8 cellular contexts compared by ENCODE assay signal in genomic region chr3:67109651-67110204, GRCh38.
DNase-seq lines count a peak whose midpoint lies in the region; ATAC-seq and TF ChIP-seq lines count a peak whose summit lies in the region.

No MANE protein-coding gene starts in this region.

- peak in 2 of 4 donors; percentile 13 to 43 for ATAC-seq in psoas muscle
- no peak for ATAC-seq in HG02970 (IDR thresholded peaks at IDR 0.05; ENCODE audit: low FRiP score, unreplicated experiment)

- H3K27me3 Mint-ChIP-seq in activated T-helper 1 cell treated with anti-CD3 and anti-CD28 coated beads, Interleukin-12 subunit alpha, Interleukin-12 subunit beta, Interleukin-2, Interleukin-4 antibody, amounts not matched to agents 30 ng/mL and 10 ng/mL and 1 ng/mL, durations not matched to agents 14 hours and 24 hours and 36 hours (ENCODE audit: insufficient read depth), result no peaks in the 10 kb centered on the region

- peak; percentile 5 for TF ChIP-seq CTCF in GM13976 (IDR thresholded peaks at IDR 0.05; ENCODE audit: borderline replicate concordance, control extremely low read depth, extremely low read depth, insufficient read depth, missing control alignments)
- peak; percentile 62 for TF ChIP-seq CTCF in OCI-LY1 (IDR thresholded peaks at IDR 0.05; ENCODE audit: low read length)
- TF ChIP-seq CTCF in esophagus squamous epithelium (IDR thresholded peaks at IDR 0.05), result peak in 4 of 6 experiments; percentile 35 to 62 (median 47)
- TF ChIP-seq CTCF in psoas muscle (IDR thresholded peaks at IDR 0.05), result peak; percentile 42
- TF ChIP-seq CTCF in suprapubic skin (IDR thresholded peaks at IDR 0.05), result peak in 1 of 2 donors; percentile 30

- no peak overlapping the region for H3K9ac ChIP-seq in OCI-LY1 (ENCODE audit: low read length)

- no peaks in the 10 kb centered on the region for H3K36me3 ChIP-seq in OCI-LY1 (ENCODE audit: insufficient read depth, low read length)
- no peaks in the 10 kb centered on the region for H3K36me3 ChIP-seq in esophagus squamous epithelium
- H3K36me3 ChIP-seq in psoas muscle (ENCODE audit: insufficient read depth in 1 of 2, low read depth in 1 of 2), result no peaks in the 10 kb centered on the region
- H3K36me3 ChIP-seq in suprapubic skin, result no peaks in the 10 kb centered on the region

- no peaks in the 10 kb centered on the region for H3K36me3 Mint-ChIP-seq in activated T-helper 1 cell treated with anti-CD3 and anti-CD28 coated beads, Interleukin-12 subunit alpha, Interleukin-12 subunit beta, Interleukin-2, Interleukin-4 antibody, amounts not matched to agents 30 ng/mL and 10 ng/mL and 1 ng/mL, durations not matched to agents 14 hours and 24 hours and 36 hours (ENCODE audit: low read depth)

- peak; percentile 49 for DNase-seq in ACHN
- no peak for DNase-seq in GM13976 (ENCODE audit: low spot score)
- DNase-seq in esophagus squamous epithelium (lab: John Stamatoyannopoulos, UW), result no peak
- no peak for DNase-seq in psoas muscle
- DNase-seq in suprapubic skin (ENCODE audit: low spot score in 2 of 2), result no peak
- no peak for DNase-seq in activated T-helper 1 cell treated with anti-CD3 and anti-CD28 coated beads, Interleukin-12 subunit alpha, Interleukin-12 subunit beta, Interleukin-2, Interleukin-4 antibody, amounts not matched to agents 30 ng/mL and 10 ng/mL and 1 ng/mL, durations not matched to agents 14 hours and 24 hours and 36 hours (ENCODE audit: low spot score)

- H3K27ac Mint-ChIP-seq in activated T-helper 1 cell treated with anti-CD3 and anti-CD28 coated beads, Interleukin-12 subunit alpha, Interleukin-12 subunit beta, Interleukin-2, Interleukin-4 antibody, amounts not matched to agents 30 ng/mL and 10 ng/mL and 1 ng/mL, durations not matched to agents 14 hours and 24 hours and 36 hours, result no peak overlapping the region

- H3K4me1 ChIP-seq in OCI-LY1 (ENCODE audit: insufficient read depth, low read length, severe bottlenecking), result no peaks in the 10 kb centered on the region
- H3K4me1 ChIP-seq in esophagus squamous epithelium, result no peaks in the 10 kb centered on the region
- H3K4me1 ChIP-seq in psoas muscle, result no peaks in the 10 kb centered on the region
- H3K4me1 ChIP-seq in suprapubic skin, result no peaks in the 10 kb centered on the region

- H3K79me2 ChIP-seq in OCI-LY1 (ENCODE audit: insufficient read depth, low read length), result no peaks in the 10 kb centered on the region

- H3K9me3 ChIP-seq in OCI-LY1 (ENCODE audit: low read length), result no peaks in the 10 kb centered on the region
- H3K9me3 ChIP-seq in esophagus squamous epithelium, result no peaks in the 10 kb centered on the region
- H3K9me3 ChIP-seq in psoas muscle, result no peaks in the 10 kb centered on the region
- no peaks in the 10 kb centered on the region for H3K9me3 ChIP-seq in suprapubic skin

- H3K9me2 ChIP-seq in OCI-LY1 (ENCODE audit: low read depth, low read length), result no peaks in the 10 kb centered on the region

- no peaks in the 10 kb centered on the region for H4K20me1 ChIP-seq in OCI-LY1 (ENCODE audit: insufficient read depth, low read length)

- intact Hi-C loops in esophagus squamous epithelium (cut with DNase I), result no loop called here
- intact Hi-C loops in psoas muscle (cut with DNase I), result loop anchor here in 1 of 2 donors (10.0 kb wide), 1 partner anchor 135 kb away; no protein-coding TSS in a partner anchor
- intact Hi-C loops in activated T-helper 1 cell treated with anti-CD3 and anti-CD28 coated beads, Interleukin-12 subunit alpha, Interleukin-12 subunit beta, Interleukin-2, Interleukin-4 antibody, amounts not matched to agents 30 ng/mL and 10 ng/mL and 1 ng/mL, durations not matched to agents 14 hours and 24 hours and 36 hours (cut with micrococcal nuclease), result loop anchor here (5.0 to 10.0 kb wide), 3 partner anchors 495 to 1783 kb away; no protein-coding TSS in a partner anchor

- no peak overlapping the region for H3K4me2 ChIP-seq in OCI-LY1 (ENCODE audit: low read length)

- H3K27ac ChIP-seq in OCI-LY1 (ENCODE audit: low read depth, low read length, poor library complexity, severe bottlenecking) (no peak overlapping the region), esophagus squamous epithelium (no peak overlapping the region), psoas muscle (no peak overlapping the region), suprapubic skin (no peak overlapping the region)

- no peak overlapping the region for H2AFZ ChIP-seq in OCI-LY1 (ENCODE audit: low read length)

- TF ChIP-seq POLR2A in esophagus squamous epithelium (IDR thresholded peaks at IDR 0.05) (no peak), suprapubic skin (IDR thresholded peaks at IDR 0.05) (no peak)

- WGBS in esophagus squamous epithelium, 2 donors, result 24 to 26% methylated on average over 3 of the region's 3 CpGs
- WGBS in psoas muscle, 3 donors, result 13 to 28% (median 24%) methylated on average over 3 of the region's 3 CpGs
- 29% methylated on average over 3 of the region's 3 CpGs for WGBS in suprapubic skin

- in situ Hi-C loops in ACHN (cut with HindIII; ENCODE audit: low pct_ligation_motif_present, low pct_unique_long_range_greater_than_20kb, low sequenced_read_pairs), result no loop called here
- in situ Hi-C loops in GM13976 (cut with MboI; ENCODE audit: low sequenced_read_pairs, unreplicated experiment), result loop anchor here (10.0 to 25.0 kb wide), 4 partner anchors 135 to 1778 kb away; no protein-coding TSS in a partner anchor

- H3K4me3 ChIP-seq in OCI-LY1 (ENCODE audit: low read depth, low read length, poor library complexity, severe bottlenecking) (no peak overlapping the region), esophagus squamous epithelium (no peak overlapping the region), psoas muscle (no peak overlapping the region), suprapubic skin (no peak overlapping the region)

- no peak overlapping the region for H3K4me3 Mint-ChIP-seq in activated T-helper 1 cell treated with anti-CD3 and anti-CD28 coated beads, Interleukin-12 subunit alpha, Interleukin-12 subunit beta, Interleukin-2, Interleukin-4 antibody, amounts not matched to agents 30 ng/mL and 10 ng/mL and 1 ng/mL, durations not matched to agents 14 hours and 24 hours and 36 hours

- TF ChIP-seq EP300 in suprapubic skin (IDR thresholded peaks at IDR 0.05), result no peak

- H3K9me3 Mint-ChIP-seq in activated T-helper 1 cell treated with anti-CD3 and anti-CD28 coated beads, Interleukin-12 subunit alpha, Interleukin-12 subunit beta, Interleukin-2, Interleukin-4 antibody, amounts not matched to agents 30 ng/mL and 10 ng/mL and 1 ng/mL, durations not matched to agents 14 hours and 24 hours and 36 hours, result no peaks in the 10 kb centered on the region

- peaks cover 7% of the 10 kb centered on the region for H3K4me1 Mint-ChIP-seq in activated T-helper 1 cell treated with anti-CD3 and anti-CD28 coated beads, Interleukin-12 subunit alpha, Interleukin-12 subunit beta, Interleukin-2, Interleukin-4 antibody, amounts not matched to agents 30 ng/mL and 10 ng/mL and 1 ng/mL, durations not matched to agents 14 hours and 24 hours and 36 hours (ENCODE audit: low read depth)

- H3F3A ChIP-seq in OCI-LY1 (ENCODE audit: insufficient read depth, low read length), result no peaks in the 10 kb centered on the region

- H3K27me3 ChIP-seq in OCI-LY1 (ENCODE audit: insufficient read depth, low read length) (no peaks in the 10 kb centered on the region), esophagus squamous epithelium (no peaks in the 10 kb centered on the region), psoas muscle (ENCODE audit: insufficient read depth in 3 of 3, low read length in 2 of 3) (no peaks in the 10 kb centered on the region), suprapubic skin (peaks cover 3% of the 10 kb centered on the region)
